8 cellular contexts compared by ENCODE assay signal in genomic region chr11:9459573-9460321, GRCh38. TPM values are rescaled to one million over a fixed set of nuclear protein-coding genes. Genes with fewer than 3 reads are reported as not detected.
DNase-seq lines count a peak whose midpoint lies in the region; ATAC-seq and TF ChIP-seq lines count a peak whose summit lies in the region.

No MANE protein-coding gene starts in this region.

- H3K4me3 Mint-ChIP-seq in Calu3 (ENCODE audit: low read depth, unreplicated experiment): peak overlapping the region; percentile 98

- peaks cover 13% of the 10 kb centered on the region for H3K4me1 Mint-ChIP-seq in Calu3 (ENCODE audit: low read depth, unreplicated experiment)

- no peaks in the 10 kb centered on the region for H3K9me3 ChIP-seq in WERI-Rb-1 (ENCODE audit: severe bottlenecking)

- H3K36me3 ChIP-seq in WERI-Rb-1: no peaks in the 10 kb centered on the region; the same call in 1 of the 2 replicates

- DNase-seq in Calu3: peak; percentile 15
- DNase-seq in Kasumi-1 (lab: John Stamatoyannopoulos, UW): peak; percentile 42 to 52
- DNase-seq in WERI-Rb-1: peak; percentile 59
- DNase-seq in dedifferentiated amniotic fluid mesenchymal stem cell (ENCODE audit: extremely low spot score): peak; percentile 14
- DNase-seq in lower leg skin (ENCODE audit: low spot score in 2 of 2): peak in 1 of 2 donors; percentile 29
- peak in 2 of 3 experiments; percentile 17 to 38 for DNase-seq in stimulated activated CD4-positive, alpha-beta T cell treated with anti-CD3 and anti-CD28 coated beads, TNF-alpha, amount 100 ng/mL, for 4 hours (ENCODE audit: low read depth in 3 of 3)
- no peak for DNase-seq in omental fat pad (ENCODE audit: low spot score)
- DNase-seq in GM19240 (ENCODE audit: insufficient read length, low spot score): no peak

- TF ChIP-seq POLR2A in lower leg skin (IDR thresholded peaks at IDR 0.05): no peak

- BruUV-seq in Calu3 (replicated peaks; lab: Mats Ljungman, UMichigan): TSS peak; percentile 92

- 3 to 4% methylated on average over 25 of the region's 25 CpGs for WGBS in lower leg skin, 2 donors

- H3K36me3 Mint-ChIP-seq in Calu3 (ENCODE audit: insufficient read depth, unreplicated experiment): peaks cover 44% of the 10 kb centered on the region

- H3K4me3 ChIP-seq in WERI-Rb-1 (ENCODE audit: low read depth, low read length) (peak overlapping the region; percentile 92), lower leg skin (ENCODE audit: low read depth, poor library complexity, severe bottlenecking) (peak overlapping the region; percentile 88)

- H3K27me3 Mint-ChIP-seq in Calu3 (ENCODE audit: unreplicated experiment): no peaks in the 10 kb centered on the region

- peak overlapping the region; percentile 95 for H3K27ac ChIP-seq in WERI-Rb-1

- TF ChIP-seq CTCF in Calu3 (IDR thresholded peaks at IDR 0.05; ENCODE audit: unreplicated experiment) (no peak), WERI-Rb-1 (IDR thresholded peaks at IDR 0.05; ENCODE audit: low read depth, low read length) (no peak), lower leg skin (IDR thresholded peaks at IDR 0.05) (no peak), omental fat pad (IDR thresholded peaks at IDR 0.05) (no peak)

- H3K9me3 Mint-ChIP-seq in Calu3 (ENCODE audit: low read depth, unreplicated experiment): no peaks in the 10 kb centered on the region

- intact Hi-C loops in Calu3 (cut with micrococcal nuclease; ENCODE audit: unreplicated experiment): loop anchor here (2.0 to 5.0 kb wide), 2 partner anchors 53 to 111 kb away; no protein-coding TSS in a partner anchor
- intact Hi-C loops in lower leg skin (cut with DNase I; ENCODE audit: low total_unique reads): loop anchor here (10.0 kb wide), 1 partner anchor 65 kb away; no protein-coding TSS in a partner anchor

- no peaks in the 10 kb centered on the region for H3K27me3 ChIP-seq in WERI-Rb-1 (ENCODE audit: insufficient read depth, low read depth, severe bottlenecking)

- CTCF ChIA-PET in Calu3 (lab: Charles Lee): interaction anchor here (0.5 to 1.8 kb wide), 7 partner anchors 9 to 218 kb away, joined by 3 to 6 read pairs (median 4); no protein-coding TSS in a partner anchor

- peak overlapping the region; percentile 100 for H3K27ac Mint-ChIP-seq in Calu3 (ENCODE audit: unreplicated experiment)

- ATAC-seq in omental fat pad (ENCODE audit: low FRiP score): no peak

RNA-seq across cellular contexts. Expression of gene ZNF143, which starts 1.1 kb away (rescaled TPM):
- total RNA-seq in Calu3 (2022): 20.4 and 28.7 TPM in 2 replicates
- total RNA-seq in lower leg skin: 10 to 100 TPM; 17.8 to 44.2 (median 30.9) TPM
- 10 to 100 TPM; 20.7 to 45.6 (median 28.4) TPM for total RNA-seq in omental fat pad

Comparison
In these comparisons a context has a peak if more than half of its experiments do, and no peak if none do; other contexts are left out.
1. DNase-seq: peak in Calu3 (single experiment), Kasumi-1 (2 of 2), WERI-Rb-1 (single experiment), dedifferentiated amniotic fluid mesenchymal stem cell (single experiment) and stimulated activated CD4-positive, alpha-beta T cell treated with anti-CD3 and anti-CD28 coated beads, TNF-alpha, amount 100 ng/mL, for 4 hours (2 of 3); none in omental fat pad (single experiment) and GM19240 (single experiment).